Comparison of ENCODE assay signal across 1 cellular context in genomic region chr11:110859240-110859835, GRCh38.
TF ChIP-seq lines count a peak whose summit lies in the region.

No MANE protein-coding gene starts in this region.

TF ChIP-seq in IMR-90, 13 proteins besides CTCF, POLR2A, EP300 and RAD21 (continued from another document):
- no peak for TF ChIP-seq ELK1 (IDR thresholded peaks at IDR 0.05; ENCODE audit: borderline replicate concordance, low read depth, low read length)
- no peak for TF ChIP-seq RFX5 (IDR thresholded peaks at IDR 0.05; ENCODE audit: low read depth, low read length)
- TF ChIP-seq MAFK (IDR thresholded peaks at IDR 0.05; ENCODE audit: low read depth, low read length): no peak
- TF ChIP-seq RCOR1 (IDR thresholded peaks at IDR 0.05; ENCODE audit: insufficient replicate concordance, low read length): no peak
- TF ChIP-seq SMC3 (IDR thresholded peaks at IDR 0.05; ENCODE audit: low read depth, low read length): no peak
- no peak for TF ChIP-seq CEBPB (IDR thresholded peaks at IDR 0.05; ENCODE audit: low read depth, low read length)
- TF ChIP-seq BHLHE40 (IDR thresholded peaks at IDR 0.05; ENCODE audit: low read depth, low read length): no peak
- TF ChIP-seq NFE2L2 (IDR thresholded peaks at IDR 0.05; ENCODE audit: low read depth, low read length): no peak
- TF ChIP-seq USF2 (IDR thresholded peaks at IDR 0.05; ENCODE audit: low read depth, low read length): no peak
- TF ChIP-seq MXI1 (IDR thresholded peaks at IDR 0.05; ENCODE audit: borderline replicate concordance, low read depth, low read length): no peak
- no peak for TF ChIP-seq MAZ (IDR thresholded peaks at IDR 0.05; ENCODE audit: borderline replicate concordance, low read depth, low read length)
- no peak for TF ChIP-seq FOS (IDR thresholded peaks at IDR 0.05; ENCODE audit: low read depth, low read length)
